In the genomic region with DNA sequence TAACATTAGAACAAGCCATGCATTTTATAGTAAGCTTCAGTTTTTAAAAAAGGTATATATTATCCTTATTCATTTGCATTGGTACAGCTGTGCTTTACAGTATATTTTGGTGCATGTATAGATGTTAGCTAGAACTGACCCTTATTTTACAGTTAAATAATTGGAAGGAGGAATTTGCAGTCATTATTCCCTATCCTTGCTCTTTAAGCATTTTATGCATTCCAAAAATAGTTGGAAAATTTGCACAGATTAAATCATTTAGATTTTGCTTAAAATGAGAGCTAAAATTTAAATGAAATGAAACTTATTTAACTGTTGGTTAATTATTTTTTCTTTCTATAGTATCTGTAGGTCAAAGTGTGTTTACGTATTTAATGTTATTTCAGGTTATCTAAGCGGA, we compare ENCODE assay signal across 11 cellular contexts.
DNase-seq lines count a peak whose midpoint lies in the region; ATAC-seq and TF ChIP-seq lines count a peak whose summit lies in the region.
"Had no signal": no experiment of that assay in that cellular context is flagged by ENCODE, and none has a peak within 500 bp of the region (broad histone marks: within the 10 kb centered on the region; RNA-seq: fewer than 3 reads in every experiment).

No MANE protein-coding gene starts in this region.

- H3K27ac ChIP-seq in HUES48 (ENCODE audit: low read depth, low read length), result peak overlapping the region; percentile 53
- H3K27ac ChIP-seq in breast epithelium, result no peak overlapping the region
- peak overlapping the region in 1 of 2 donors; percentile 23 for H3K27ac ChIP-seq in liver (ENCODE audit: low read depth in 1 of 2, low read length in 2 of 2)
- H3K27ac ChIP-seq in thoracic aorta, result no peak overlapping the region

- 23% methylated on average over 2 of the region's 2 CpGs for WGBS in liver

- intact Hi-C loops in breast epithelium (cut with DNase I; ENCODE audit: low total_unique reads) (no loop called here), Caco-2 (cut with micrococcal nuclease; ENCODE audit: unreplicated experiment) (no loop called here)

- no peaks in the 10 kb centered on the region for H3K27me3 Mint-ChIP-seq in Caco-2 (ENCODE audit: insufficient read depth, unreplicated experiment)
- H3K27me3 Mint-ChIP-seq: activated T-cell treated with anti-CD3 and anti-CD28 coated beads, Interleukin-2, amount 50 U/mL, for 24 hours had no signal

- H3K4me3 ChIP-seq in HUES48 (ENCODE audit: low read depth, low read length) (peak overlapping the region; percentile 45), breast epithelium (peak overlapping the region; percentile 40 to 54 (median 45)), liver (ENCODE audit: low read depth in 1 of 3, low read length in 3 of 3) (peak overlapping the region; percentile 46 to 78 (median 75)), thoracic aorta (peak overlapping the region; percentile 64), Caco-2 (ENCODE audit: low read depth, low read length) (no peak overlapping the region)

- no TSS peak for BruUV-seq in Caco-2 (replicated peaks; lab: Mats Ljungman, UMichigan)

- CTCF ChIA-PET in Caco-2 (lab: Charles Lee), result no interaction called here

- TF ChIP-seq CTCF in breast epithelium (IDR thresholded peaks at IDR 0.05) (no peak), liver (IDR thresholded peaks at IDR 0.05; ENCODE audit: low read depth, low read length, missing input control) (no peak), thoracic aorta (IDR thresholded peaks at IDR 0.05) (no peak), Caco-2 (IDR thresholded peaks at IDR 0.05; ENCODE audit: insufficient read depth in 1 of 2, low read depth in 1 of 2, low read length in 1 of 2, severe bottlenecking in 1 of 2, unreplicated experiment in 1 of 2) (no peak)

- H3K9ac ChIP-seq in HUES48 (ENCODE audit: low read depth, low read length), result no peak overlapping the region
- peak overlapping the region; percentile 76 to 79 for H3K9ac ChIP-seq in liver (ENCODE audit: low read depth in 1 of 2, low read length in 2 of 2)

- no peaks in the 10 kb centered on the region for H3K36me3 ChIP-seq in HUES48 (ENCODE audit: control insufficient read depth, insufficient read depth, low read length)
- peaks cover 1% of the 10 kb centered on the region for H3K36me3 ChIP-seq in breast epithelium
- no peaks in the 10 kb centered on the region for H3K36me3 ChIP-seq in liver (ENCODE audit: control insufficient read depth in 4 of 4, insufficient read depth in 3 of 4, low read depth in 1 of 4, low read length in 3 of 4)
- H3K36me3 ChIP-seq in thoracic aorta, result no peaks in the 10 kb centered on the region
- H3K36me3 ChIP-seq in Caco-2 (ENCODE audit: control insufficient read depth, insufficient read depth, low read length), result no peaks in the 10 kb centered on the region

- H3K27me3 ChIP-seq in HUES48 (ENCODE audit: control insufficient read depth, insufficient read depth, low read length) (no peaks in the 10 kb centered on the region), breast epithelium (no peaks in the 10 kb centered on the region), liver (ENCODE audit: control insufficient read depth in 4 of 4, insufficient read depth in 4 of 4, low read length in 3 of 4) (no peaks in the 10 kb centered on the region), thoracic aorta (replicated peaks; ENCODE audit: insufficient read depth) (no peaks in the 10 kb centered on the region), Caco-2 (replicated peaks; ENCODE audit: control insufficient read depth, insufficient read depth, low read length) (no peaks in the 10 kb centered on the region)

- H3K4me1 Mint-ChIP-seq in Caco-2 (ENCODE audit: low read depth, unreplicated experiment), result no peaks in the 10 kb centered on the region

- H3K9me3 ChIP-seq in HUES48 (ENCODE audit: control insufficient read depth, insufficient read depth, low read length), result no peaks in the 10 kb centered on the region
- H3K9me3 ChIP-seq in breast epithelium, result no peaks in the 10 kb centered on the region
- H3K9me3 ChIP-seq in liver (ENCODE audit: control insufficient read depth in 4 of 4, low read length in 3 of 4), result no peaks in the 10 kb centered on the region
- H3K9me3 ChIP-seq in thoracic aorta, result no peaks in the 10 kb centered on the region
- H3K9me3 ChIP-seq in Caco-2, result no peaks in the 10 kb centered on the region

- POLR2A ChIA-PET in Caco-2 (lab: Charles Lee), result no interaction called here

- H3K9me3 Mint-ChIP-seq in Caco-2 (ENCODE audit: unreplicated experiment), result no peaks in the 10 kb centered on the region

- no peak for ATAC-seq in thoracic aorta (ENCODE audit: insufficient number of reproducible peaks, low FRiP score, low read depth)

- H3K27ac Mint-ChIP-seq in Caco-2 (ENCODE audit: unreplicated experiment), result no peak overlapping the region
- H3K27ac Mint-ChIP-seq: activated T-cell treated with anti-CD3 and anti-CD28 coated beads, Interleukin-2, amount 50 U/mL, for 24 hours had no signal

- H3K4me1 ChIP-seq in HUES48 (ENCODE audit: control insufficient read depth, insufficient read depth, low read length) (peaks cover 24% of the 10 kb centered on the region), breast epithelium (no peaks in the 10 kb centered on the region), liver (ENCODE audit: control insufficient read depth in 4 of 4, insufficient read depth in 4 of 4, low read length in 3 of 4) (peaks cover 0 to 13% (median 1%) of the 10 kb centered on the region in 4 donors), thoracic aorta (ENCODE audit: control insufficient read depth in 1 of 2, low read depth in 2 of 2) (no peaks in the 10 kb centered on the region), Caco-2 (no peaks in the 10 kb centered on the region)

- no peaks in the 10 kb centered on the region for H3K36me3 Mint-ChIP-seq in Caco-2 (ENCODE audit: insufficient read depth, unreplicated experiment)

- TF ChIP-seq POLR2A in breast epithelium (IDR thresholded peaks at IDR 0.05), result no peak

- DNase-seq in breast epithelium (ENCODE audit: low spot score in 2 of 2) (no peak), thoracic aorta (ENCODE audit: low spot score) (no peak), Caco-2 (no peak), dermis blood vessel endothelial cell (no peak), mucosa of gallbladder (ENCODE audit: low spot score) (no peak), SHP77 treated with DMSO at 0.1 percent for 48 hours (lab: John Stamatoyannopoulos, UW) (no peak)
- DNase-seq: activated T-cell treated with anti-CD3 and anti-CD28 coated beads, Interleukin-2, amount 50 U/mL, for 24 hours; DMS79 treated with DMSO at 0.1 percent for 48 hours; NCI-H526 treated with DMSO at 0.1 percent for 48 hours had no signal

- H3K4me3 Mint-ChIP-seq in Caco-2 (ENCODE audit: unreplicated experiment), result no peak overlapping the region
- H3K4me3 Mint-ChIP-seq: activated T-cell treated with anti-CD3 and anti-CD28 coated beads, Interleukin-2, amount 50 U/mL, for 24 hours had no signal

- no peak for TF ChIP-seq RAD21 in liver (IDR thresholded peaks at IDR 0.05)

TF ChIP-seq in liver, 16 proteins besides CTCF, POLR2A, EP300 and RAD21 (continues in another document):
- TF ChIP-seq FOXA1 (IDR thresholded peaks at IDR 0.05) (no peak), HNF4A (conservative IDR thresholded peaks at IDR 0.05) (no peak), GABPA (IDR thresholded peaks at IDR 0.05 in 1 of 2, conservative IDR thresholded peaks at IDR 0.05 in 1 of 2) (no peak), RXRA (IDR thresholded peaks at IDR 0.05) (no peak), HNF4G (IDR thresholded peaks at IDR 0.05) (no peak), TAF1 (conservative IDR thresholded peaks at IDR 0.05) (no peak), YY1 (IDR thresholded peaks at IDR 0.05) (no peak), MAX (IDR thresholded peaks at IDR 0.05) (no peak), EGR1 (IDR thresholded peaks at IDR 0.05; ENCODE audit: low read depth in 2 of 2) (no peak), JUND (IDR thresholded peaks at IDR 0.05) (no peak), NR2F2 (IDR thresholded peaks at IDR 0.05) (no peak), FOXA2 (IDR thresholded peaks at IDR 0.05) (no peak), REST (IDR thresholded peaks at IDR 0.05) (no peak), SP1 (IDR thresholded peaks at IDR 0.05) (no peak)
- TF ChIP-seq, protein P1, sequence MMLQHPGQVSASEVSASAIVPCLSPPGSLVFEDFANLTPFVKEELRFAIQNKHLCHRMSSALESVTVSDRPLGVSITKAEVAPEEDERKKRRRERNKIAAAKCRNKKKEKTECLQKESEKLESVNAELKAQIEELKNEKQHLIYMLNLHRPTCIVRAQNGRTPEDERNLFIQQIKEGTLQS (IDR thresholded peaks at IDR 0.05), result no peak
